Comparison of ENCODE assay signal across 8 cellular contexts in genomic region chr4:75724066-75724866, GRCh38. TPM values are rescaled to one million over a fixed set of nuclear protein-coding genes. Genes with fewer than 3 reads are reported as not detected.
A peak's percentile ranks its signal among the peaks of the same experiment; 100 is the strongest.
DNase-seq lines count a peak whose midpoint lies in the region; ATAC-seq and TF ChIP-seq lines count a peak whose summit lies in the region.

TSS of gene USO1 (plus strand) at chr4:75724577. CDS start at chr4:75724820, 243 bp downstream.

- H3K4me3 ChIP-seq in GM12864 (ENCODE audit: low read depth, low read length) (peak within 1 kb of the TSS; percentile 91), testis (peak within 1 kb of the TSS; percentile 73 to 88)

- intact Hi-C loops in testis (cut with DNase I; ENCODE audit: low total_unique reads) = loop anchor here (10.0 kb wide), 1 partner anchor 49 kb away; the partner anchor contains the start of gene G3BP2

- peak; percentile 86 for ATAC-seq in HG02623 (IDR thresholded peaks at IDR 0.05; ENCODE audit: unreplicated experiment)
- peak; percentile 89 to 95 for ATAC-seq in activated naive CD4-positive, alpha-beta T cell treated with anti-CD3 and anti-CD28 coated beads, Interleukin-2, amount 50 U/mL, for 72 hours
- peak; percentile 99 for ATAC-seq in omental fat pad (ENCODE audit: low FRiP score)

- H3K27me3 ChIP-seq in testis = no peaks in the 10 kb centered on the region

- no peaks in the 10 kb centered on the region for H3K36me3 ChIP-seq in testis (ENCODE audit: low read depth, missing control alignments)

- peak within 1 kb of the TSS; percentile 96 to 98 for H3K27ac ChIP-seq in testis

- no peaks in the 10 kb centered on the region for H3K9me3 ChIP-seq in testis

- H3K27ac Mint-ChIP-seq in activated naive CD4-positive, alpha-beta T cell treated with anti-CD3 and anti-CD28 coated beads, Interleukin-2, amount 50 U/mL, for 72 hours = peak within 1 kb of the TSS; percentile 99

- DNase-seq in GM12864 (ENCODE audit: low read depth) (peak; percentile 96), NCI-H1092 treated with DMSO at 0.1 percent for 48 hours (lab: John Stamatoyannopoulos, UW) (peak; percentile 99), SKM-1 (lab: John Stamatoyannopoulos, UW; ENCODE audit: unreplicated experiment) (peak; percentile 97), glomerular endothelial cell (ENCODE audit: extremely low read depth, low read depth, low spot score) (peak; percentile 87), omental fat pad (ENCODE audit: low spot score) (peak; percentile 97), testis (peak; percentile 99)
- peak; percentile 99 for DNase-seq in activated naive CD4-positive, alpha-beta T cell treated with anti-CD3 and anti-CD28 coated beads, Interleukin-2, amount 50 U/mL, for 72 hours (ENCODE audit: low spot score in 2 of 2)

- TF ChIP-seq CTCF in GM12864 (IDR thresholded peaks at IDR 0.05; ENCODE audit: low read depth, low read length, missing control alignments) = peak; percentile 79
- TF ChIP-seq CTCF in omental fat pad (IDR thresholded peaks at IDR 0.05) = no peak
- TF ChIP-seq CTCF in testis (IDR thresholded peaks at IDR 0.05) = peak; percentile 49 to 72 (median 58)

- peaks cover 25% of the 10 kb centered on the region for H3K4me1 ChIP-seq in testis

- peaks cover 10 to 21% of the 10 kb centered on the region in 2 donors for H3K36me3 Mint-ChIP-seq in activated naive CD4-positive, alpha-beta T cell treated with anti-CD3 and anti-CD28 coated beads, Interleukin-2, amount 50 U/mL, for 72 hours

- no peaks in the 10 kb centered on the region for H3K9me3 Mint-ChIP-seq in activated naive CD4-positive, alpha-beta T cell treated with anti-CD3 and anti-CD28 coated beads, Interleukin-2, amount 50 U/mL, for 72 hours

- peak; percentile 83 for TF ChIP-seq POLR2A in testis (IDR thresholded peaks at IDR 0.05)

- 0% methylated on average over 15 to 47 of the region's 48 CpGs for WGBS in testis, 2 donors

RNA-seq across cellular contexts. Expression of gene USO1, which starts in this region (rescaled TPM):
- 10 to 100 TPM; 44.7 to 50.6 TPM for total RNA-seq in activated naive CD4-positive, alpha-beta T cell treated with anti-CD3 and anti-CD28 coated beads, Interleukin-2, amount 50 U/mL, for 72 hours
- total RNA-seq in glomerular endothelial cell = 59.9 and 72.2 TPM in 2 replicates
- total RNA-seq in omental fat pad = 10 to 100 TPM; 53.8 to 79.5 (median 69.8) TPM
- total RNA-seq in testis = 10 to 100 TPM; 57.5 to 64.6 TPM
- polyA plus RNA-seq in testis (ENCODE audit: insufficient read depth, low read depth, low replicate concordance) = 53.3 TPM

Comparison
In these comparisons a context has a peak if more than half of its experiments do, and no peak if none do; other contexts are left out.
1. Peak in every context shown above with its lines: DNase-seq, ATAC-seq, H3K4me3 ChIP-seq and H3K27ac ChIP-seq.
2. CTCF ChIP-seq: peak in GM12864 (single experiment) and testis (3 of 3); none in omental fat pad (0 of 3).